In genomic region chr5:140639093-140639821, GRCh38 we compare ENCODE assay signal across 1 cellular context.
TF ChIP-seq lines count a peak whose summit lies in the region.

Gene TMCO6 (plus strand): TSS chr5:140639451. CDS start chr5:140639528, 77 bp downstream.

TF ChIP-seq in GM12878, 131 proteins besides CTCF, POLR2A, EP300 and RAD21 (continued from another document and continues in another):
- TF ChIP-seq RB1 (IDR thresholded peaks at IDR 0.05; ENCODE audit: borderline replicate concordance) (peak; percentile 87; the same call in 1 of the 2 replicates), ATF2 (IDR thresholded peaks at IDR 0.05; ENCODE audit: low read length) (no peak), E4F1 (IDR thresholded peaks at IDR 0.05; ENCODE audit: borderline replicate concordance, partially characterized antibody) (no peak), POLR2AphosphoS2 (IDR thresholded peaks at IDR 0.05; ENCODE audit: low read depth, low read length) (no peak; the same call in 1 of the 2 replicates), CREB1 (IDR thresholded peaks at IDR 0.05; ENCODE audit: low read depth) (peak; percentile 67; the same call in 1 of the 2 replicates), NBN (IDR thresholded peaks at IDR 0.05) (no peak; the same call in 1 of the 2 replicates), ELK1 (IDR thresholded peaks at IDR 0.05; ENCODE audit: low read depth, low read length) (no peak), RCOR1 (conservative IDR thresholded peaks at IDR 0.05; ENCODE audit: low read depth, low read length) (no peak), MLLT1 (IDR thresholded peaks at IDR 0.05) (peak; percentile 96), E2F4 (IDR thresholded peaks at IDR 0.05; ENCODE audit: low read depth, low read length) (peak; percentile 59; the same call in 1 of the 2 replicates), CEBPZ (IDR thresholded peaks at IDR 0.05; ENCODE audit: low read depth, low read length) (no peak), SIN3A (IDR thresholded peaks at IDR 0.05; ENCODE audit: low read depth, low read length) (no peak; the same call in 1 of the 2 replicates), SKIL (IDR thresholded peaks at IDR 0.05; ENCODE audit: low read depth, poor library complexity, severe bottlenecking) (no peak), CBX5 (IDR thresholded peaks at IDR 0.05; ENCODE audit: low read depth) (no peak), SUZ12 (IDR thresholded peaks at IDR 0.05; ENCODE audit: unreplicated experiment) (no peak), ZBTB33 (IDR thresholded peaks at IDR 0.05) (peak; percentile 71; the same call in 1 of the 2 replicates), DPF2 (IDR thresholded peaks at IDR 0.05) (peak; percentile 77), MXI1 (IDR thresholded peaks at IDR 0.05; ENCODE audit: low read depth, low read length) (peak; percentile 67), FOS (IDR thresholded peaks at IDR 0.05; ENCODE audit: borderline replicate concordance, extremely low read depth, insufficient read length) (no peak), ZBTB4 (CRISPR knock-in tag; IDR thresholded peaks at IDR 0.05) (no peak), GATAD2B (conservative IDR thresholded peaks at IDR 0.05; ENCODE audit: low read depth) (peak; percentile 86), NFIC (IDR thresholded peaks at IDR 0.05; ENCODE audit: low read depth, low read length) (no peak), E2F8 (IDR thresholded peaks at IDR 0.05; ENCODE audit: low read depth, partially characterized antibody) (no peak), NKRF (conservative IDR thresholded peaks at IDR 0.05) (peak; percentile 82), JUNB (IDR thresholded peaks at IDR 0.05) (no peak), WRNIP1 (IDR thresholded peaks at IDR 0.05; ENCODE audit: borderline replicate concordance, low read depth, low read length) (no peak), TCF7 (IDR thresholded peaks at IDR 0.05; ENCODE audit: borderline replicate concordance) (no peak), NRF1 (conservative IDR thresholded peaks at IDR 0.05; ENCODE audit: low read depth, low read length) (peak; percentile 52)
